24 cellular contexts compared by ENCODE assay signal in genomic region chr6:14012313-14013036, GRCh38.
DNase-seq lines count a peak whose midpoint lies in the region; ATAC-seq lines count a peak whose summit lies in the region.
"Had no signal": no experiment of that assay in that cellular context is flagged by ENCODE, and none has a peak within 500 bp of the region (broad histone marks: within the 10 kb centered on the region; RNA-seq: fewer than 3 reads in every experiment).

No MANE protein-coding gene starts in this region.

- POLR2A ChIA-PET in CD4-positive, alpha-beta memory T cell (lab: Charles Lee; ENCODE audit: partially characterized antibody): no interaction called here

- CTCF ChIA-PET in CD4-positive, alpha-beta memory T cell (lab: Charles Lee; ENCODE audit: partially characterized antibody): no interaction called here

- no peak overlapping the region for H3K4me3 Mint-ChIP-seq in CD4-positive, alpha-beta memory T cell
- H3K4me3 Mint-ChIP-seq: B cell had no signal

- DNase-seq in SIG-M5 treated with dmso at 0.1 percent for 504 hours (lab: John Stamatoyannopoulos, UW; ENCODE audit: unreplicated experiment) (peak; percentile 12), SIG-M5 (lab: John Stamatoyannopoulos, UW) (no peak), MV-4-11 (lab: John Stamatoyannopoulos, UW) (peak; percentile 43), islet precursor cell (peak; percentile 27), NCI-H1048 (lab: John Stamatoyannopoulos, UW) (no peak)
- no peak for DNase-seq in CD4-positive, alpha-beta memory T cell
- DNase-seq: Calu3, DMS79 treated with DMSO at 0.1 percent for 48 hours, GF-D8, HCEC 1CT, Karpas-422, NCI-H1417, NCI-H1694, NCI-H2029 treated with DMSO at 0.1 percent for 48 hours, NCI-H226, NCI-H510A, NCI-H69, OCI-M1, SJCRH30 had no signal

- no peaks in the 10 kb centered on the region for H3K36me3 ChIP-seq in CD4-positive, alpha-beta memory T cell (ENCODE audit: insufficient read depth, low read length)
- H3K36me3 ChIP-seq: SJCRH30 had no signal

- peaks cover 0 to 2% (median 0%) of the 10 kb centered on the region in 8 donors for H3K9me3 Mint-ChIP-seq in CD4-positive, alpha-beta memory T cell

- no peaks in the 10 kb centered on the region for H3K4me1 Mint-ChIP-seq in CD4-positive, alpha-beta memory T cell
- H3K4me1 Mint-ChIP-seq: B cell had no signal

- no peak overlapping the region for H3K4me3 ChIP-seq in CD4-positive, alpha-beta memory T cell (ENCODE audit: low read length in 2 of 2)
- H3K4me3 ChIP-seq: SJCRH30 had no signal

- no peaks in the 10 kb centered on the region for H3K36me3 Mint-ChIP-seq in CD4-positive, alpha-beta memory T cell

- no peaks in the 10 kb centered on the region for H3K4me1 ChIP-seq in CD4-positive, alpha-beta memory T cell (ENCODE audit: insufficient read depth, low read length)
- H3K4me1 ChIP-seq: SJCRH30 had no signal

- no peak overlapping the region for H3K27ac ChIP-seq in CD4-positive, alpha-beta memory T cell (ENCODE audit: low read depth, low read length)
- H3K27ac ChIP-seq: 22Rv1, C4-2B, SJCRH30 had no signal

- H3K27ac Mint-ChIP-seq in CD4-positive, alpha-beta memory T cell: no peak overlapping the region
- H3K27ac Mint-ChIP-seq: B cell had no signal

- H3K9me3 ChIP-seq in CD4-positive, alpha-beta memory T cell (ENCODE audit: control insufficient read depth in 1 of 2, low read length in 2 of 2): no peaks in the 10 kb centered on the region
- H3K9me3 ChIP-seq: SJCRH30 had no signal

- intact Hi-C loops in CD4-positive, alpha-beta memory T cell (cut with micrococcal nuclease): no loop called here

- no peaks in the 10 kb centered on the region for H3K27me3 ChIP-seq in CD4-positive, alpha-beta memory T cell (ENCODE audit: insufficient read depth, low read length)
- H3K27me3 ChIP-seq: SJCRH30 had no signal

- ATAC-seq in esophagus mucosa: no peak
- ATAC-seq: SK-N-SH treated with all-trans-retinoic acid at 6 μM for 48 hours had no signal

- peaks cover 13 to 26% of the 10 kb centered on the region in 2 donors for H3K27me3 Mint-ChIP-seq in CD4-positive, alpha-beta memory T cell

Comparison
In these comparisons a context has a peak if more than half of its experiments do, and no peak if none do; other contexts are left out.
1. DNase-seq: peak in SIG-M5 treated with dmso at 0.1 percent for 504 hours (single experiment), MV-4-11 (single experiment) and islet precursor cell (single experiment); none in SIG-M5 (single experiment), CD4-positive, alpha-beta memory T cell (0 of 5) and NCI-H1048 (single experiment).